Comparison of ENCODE assay signal across 21 cellular contexts in the genomic region with DNA sequence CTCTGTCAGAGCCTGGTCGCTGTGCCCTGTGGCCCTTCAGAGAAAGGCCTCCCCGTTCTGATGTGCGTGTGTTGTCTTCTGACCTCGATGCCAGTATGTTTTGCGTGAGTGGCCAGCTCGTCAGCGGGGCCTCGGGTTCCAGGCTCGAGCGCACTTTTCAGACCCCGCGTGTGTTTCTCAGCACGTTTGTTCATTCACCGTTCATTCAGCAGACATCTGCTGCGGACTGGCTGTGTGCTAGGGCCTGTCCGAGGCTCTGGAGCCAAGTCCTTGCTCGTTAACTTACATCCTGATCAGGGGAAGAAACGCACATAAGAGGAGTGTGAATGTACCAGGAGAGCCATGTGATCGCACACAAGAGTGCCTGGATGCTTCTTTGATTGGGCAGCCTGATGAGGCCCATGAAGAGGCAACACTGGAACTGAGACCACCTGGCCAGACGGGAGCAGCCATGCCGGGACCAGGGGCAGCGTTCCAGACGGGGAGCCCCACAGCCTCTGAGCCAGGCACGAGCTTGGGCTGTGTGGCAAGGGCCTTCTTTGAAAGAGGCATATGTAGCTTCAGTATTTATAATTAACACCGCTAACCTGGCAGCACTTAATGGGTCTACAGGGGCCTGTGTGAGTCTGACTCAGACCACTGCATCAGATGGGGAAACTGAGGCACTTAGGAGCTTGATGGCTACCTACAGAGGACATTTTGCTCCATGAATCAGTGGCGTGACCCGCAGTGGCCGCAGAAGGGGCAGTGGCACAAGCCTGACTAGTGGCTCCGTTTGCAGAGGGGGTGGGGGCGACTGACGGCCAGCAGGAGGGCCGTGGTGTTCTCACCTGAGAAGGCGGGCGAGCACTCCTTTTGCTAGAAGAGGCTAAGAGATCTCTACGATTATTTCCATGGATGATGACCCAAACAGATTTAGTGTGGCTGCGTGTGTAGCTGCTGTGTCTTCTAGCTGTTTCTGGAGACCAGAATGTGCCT.
DNase-seq lines count a peak whose midpoint lies in the region; TF ChIP-seq lines count a peak whose summit lies in the region.
"Had no signal": no experiment of that assay in that cellular context is flagged by ENCODE, and none has a peak within 500 bp of the region (broad histone marks: within the 10 kb centered on the region; RNA-seq: fewer than 3 reads in every experiment).

No MANE protein-coding gene starts in this region.

- H3K4me3 ChIP-seq in WERI-Rb-1 (ENCODE audit: low read depth, low read length) = no peak overlapping the region
- no peak overlapping the region for H3K4me3 ChIP-seq in tibial artery
- H3K4me3 ChIP-seq: BLaER1 treated with 17β-estradiol and CSF1 and Interleukin-3, amounts not matched to agents 10 nM and 100 nM; GM23248; heart right ventricle; pancreas; testis had no signal

- peak overlapping the region; percentile 93 for H3K27ac Mint-ChIP-seq in activated naive CD4-positive, alpha-beta T cell treated with anti-CD3 and anti-CD28 coated beads, Interleukin-2, amount 10 ng/mL, durations not matched to agents 7 days and 5 days

- H3K9me3 ChIP-seq in WERI-Rb-1 (ENCODE audit: severe bottlenecking) = peaks cover 12% of the 10 kb centered on the region
- H3K9me3 ChIP-seq in tibial artery = peaks cover 0 to 5% (median 4%) of the 10 kb centered on the region in 3 donors
- H3K9me3 ChIP-seq: pancreas, testis had no signal

- H3K27ac ChIP-seq in WERI-Rb-1 (no peak overlapping the region), tibial artery (no peak overlapping the region)
- H3K27ac ChIP-seq: BLaER1 treated with 17β-estradiol and CSF1 and Interleukin-3, amounts not matched to agents 10 nM and 100 nM; GM23248; heart right ventricle; KMS-11; pancreas; testis had no signal

- DNase-seq in activated naive CD4-positive, alpha-beta T cell treated with anti-CD3 and anti-CD28 coated beads, Interleukin-2, amount 10 ng/mL, durations not matched to agents 7 days and 5 days = no peak
- no peak for DNase-seq in activated naive CD4-positive, alpha-beta T cell treated with Interleukin-2 at 50 U/mL for 16 hours
- DNase-seq in WERI-Rb-1 (peak; percentile 6), islet precursor cell (peak; percentile 48), tibial artery (peak; percentile 18 to 51), NCI-H748 treated with DMSO at 0.1 percent for 48 hours (lab: John Stamatoyannopoulos, UW) (no peak), DMS153 treated with DMSO at 0.1 percent for 48 hours (lab: John Stamatoyannopoulos, UW; ENCODE audit: unreplicated experiment) (no peak)
- DNase-seq: COR-L47; DMS79 treated with DMSO at 0.1 percent for 48 hours; GM23248; heart right ventricle; mesendoderm; NCI-H1417 treated with DMSO at 0.1 percent for 48 hours; NK-92 treated with Interleukin-12 subunit alpha and Interleukin-12 subunit beta, amount 100 ng/mL, for 24 hours; right cardiac atrium; SHP77 treated with DMSO at 0.1 percent for 48 hours; stimulated activated CD4-positive, alpha-beta T cell treated with anti-CD3 and anti-CD28 coated beads, Interleukin-12 subunit alpha, Interleukin-12 subunit beta, amount 100 ng/mL, for 4 hours; testis had no signal

- peak overlapping the region; percentile 50 for H3K4me3 Mint-ChIP-seq in activated naive CD4-positive, alpha-beta T cell treated with anti-CD3 and anti-CD28 coated beads, Interleukin-2, amount 10 ng/mL, durations not matched to agents 7 days and 5 days

- no peaks in the 10 kb centered on the region for H3K4me1 ChIP-seq in tibial artery
- H3K4me1 ChIP-seq: heart right ventricle, pancreas, testis had no signal

- no peaks in the 10 kb centered on the region for H3K27me3 ChIP-seq in WERI-Rb-1 (ENCODE audit: insufficient read depth, low read depth, severe bottlenecking)
- no peaks in the 10 kb centered on the region for H3K27me3 ChIP-seq in tibial artery
- H3K27me3 ChIP-seq: heart right ventricle, pancreas, testis had no signal

- H3K27me3 Mint-ChIP-seq in activated naive CD4-positive, alpha-beta T cell treated with anti-CD3 and anti-CD28 coated beads, Interleukin-2, amount 10 ng/mL, durations not matched to agents 7 days and 5 days = no peaks in the 10 kb centered on the region

- CTCF ChIA-PET in activated naive CD4-positive, alpha-beta T cell treated with anti-CD3 and anti-CD28 coated beads, Interleukin-2, amount 10 ng/mL, durations not matched to agents 7 days and 5 days (lab: Charles Lee) = interaction anchor here (1.0 kb wide), 1 partner anchor 9 kb away, joined by 3 read pairs; no protein-coding TSS in a partner anchor

- peaks cover 26% of the 10 kb centered on the region for H3K9me3 Mint-ChIP-seq in activated naive CD4-positive, alpha-beta T cell treated with anti-CD3 and anti-CD28 coated beads, Interleukin-2, amount 10 ng/mL, durations not matched to agents 7 days and 5 days

- intact Hi-C loops in tibial artery (cut with DNase I; ENCODE audit: low total_unique reads) = no loop called here

- H3K36me3 Mint-ChIP-seq in activated naive CD4-positive, alpha-beta T cell treated with anti-CD3 and anti-CD28 coated beads, Interleukin-2, amount 10 ng/mL, durations not matched to agents 7 days and 5 days = peaks cover 52% of the 10 kb centered on the region

- TF ChIP-seq CTCF in WERI-Rb-1 (IDR thresholded peaks at IDR 0.05; ENCODE audit: low read depth, low read length) (no peak), tibial artery (IDR thresholded peaks at IDR 0.05) (no peak)

- H3K4me1 Mint-ChIP-seq in activated naive CD4-positive, alpha-beta T cell treated with anti-CD3 and anti-CD28 coated beads, Interleukin-2, amount 10 ng/mL, durations not matched to agents 7 days and 5 days = peaks cover 41% of the 10 kb centered on the region

- peaks cover 13% of the 10 kb centered on the region for H3K36me3 ChIP-seq in WERI-Rb-1
- H3K36me3 ChIP-seq in tibial artery = peaks cover 0 to 7% (median 0%) of the 10 kb centered on the region in 3 donors
- H3K36me3 ChIP-seq: pancreas had no signal

Comparison
In these comparisons a context has a peak if more than half of its experiments do, and no peak if none do; other contexts are left out.
1. DNase-seq: peak in WERI-Rb-1 (single experiment), islet precursor cell (single experiment) and tibial artery (2 of 2); none in activated naive CD4-positive, alpha-beta T cell treated with anti-CD3 and anti-CD28 coated beads, Interleukin-2, amount 10 ng/mL, durations not matched to agents 7 days and 5 days (single experiment), activated naive CD4-positive, alpha-beta T cell treated with Interleukin-2 at 50 U/mL for 16 hours (single experiment), NCI-H748 treated with DMSO at 0.1 percent for 48 hours (single experiment) and DMS153 treated with DMSO at 0.1 percent for 48 hours (single experiment).